Comparison of ENCODE assay signal across 8 cellular contexts in the genomic region with DNA sequence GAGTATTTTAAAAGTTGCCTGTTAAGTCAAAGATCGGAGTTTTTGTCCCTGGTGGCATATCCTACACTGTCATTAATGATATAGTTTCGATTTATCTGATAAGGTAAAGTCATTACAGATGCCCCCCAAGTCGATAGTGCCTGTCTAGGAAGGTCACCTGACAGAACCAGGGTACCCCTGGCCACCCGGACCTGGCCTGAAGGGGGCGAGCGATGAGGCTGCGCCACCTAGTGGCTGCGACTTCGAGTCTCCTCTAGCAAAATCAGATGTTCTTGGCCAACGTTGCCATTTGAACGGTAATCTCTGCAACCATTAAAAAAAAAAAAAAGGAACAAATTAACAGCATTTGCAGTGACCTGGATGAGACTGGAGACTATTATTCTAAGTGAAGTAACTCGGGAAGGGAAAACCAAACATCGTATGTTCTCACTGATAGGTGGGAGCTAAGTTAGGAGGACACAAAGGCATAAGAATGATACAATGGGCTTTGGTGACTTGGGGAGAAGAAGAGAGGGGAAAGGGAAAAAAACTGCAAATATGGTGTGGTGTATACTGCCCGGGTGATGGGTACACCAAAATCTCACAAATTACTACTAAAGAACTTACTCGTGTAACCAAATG.
DNase-seq lines count a peak whose midpoint lies in the region; ATAC-seq and TF ChIP-seq lines count a peak whose summit lies in the region.

No MANE protein-coding gene starts in this region.

- TF ChIP-seq POLR2A in esophagus muscularis mucosa (IDR thresholded peaks at IDR 0.05; ENCODE audit: low read depth) = no peak

- no peaks in the 10 kb centered on the region for H3K9me3 ChIP-seq in esophagus muscularis mucosa

- intact Hi-C loops in esophagus muscularis mucosa (cut with DNase I) = no loop called here

- no peaks in the 10 kb centered on the region for H3K4me1 Mint-ChIP-seq in naive thymus-derived CD8-positive, alpha-beta T cell

- TF ChIP-seq CTCF in esophagus muscularis mucosa (IDR thresholded peaks at IDR 0.05) = peak; percentile 33 to 50 (median 46)

- no peak overlapping the region for H3K4me3 Mint-ChIP-seq in naive thymus-derived CD8-positive, alpha-beta T cell

- no peaks in the 10 kb centered on the region for H3K36me3 Mint-ChIP-seq in naive thymus-derived CD8-positive, alpha-beta T cell

- POLR2A ChIA-PET in naive thymus-derived CD8-positive, alpha-beta T cell (lab: Charles Lee) = no interaction called here

- H3K9me3 Mint-ChIP-seq in naive thymus-derived CD8-positive, alpha-beta T cell = peaks cover 0 to 12% (median 0%) of the 10 kb centered on the region in 9 donors

- DNase-seq in ELF-1 (ENCODE audit: low read depth, low spot score) (peak; percentile 64), HK-2 (ENCODE audit: unreplicated experiment) (peak; percentile 32), UCSD-AML1 (lab: John Stamatoyannopoulos, UW; ENCODE audit: unreplicated experiment) (peak; percentile 31), esophagus muscularis mucosa (ENCODE audit: extremely low spot score) (no peak), NCI-H1436 treated with DMSO at 0.1 percent for 48 hours (lab: John Stamatoyannopoulos, UW) (no peak)
- peak in 8 of 10 donors; percentile 0 to 24 (median 4) for DNase-seq in naive thymus-derived CD8-positive, alpha-beta T cell

- H3K36me3 ChIP-seq in esophagus muscularis mucosa = no peaks in the 10 kb centered on the region

- no peaks in the 10 kb centered on the region for H3K27me3 ChIP-seq in esophagus muscularis mucosa

- no peak overlapping the region for H3K27ac ChIP-seq in esophagus muscularis mucosa (replicated peaks in 1 of 4)

- H3K27ac Mint-ChIP-seq in naive thymus-derived CD8-positive, alpha-beta T cell = no peak overlapping the region

- peaks cover 0 to 32% (median 3%) of the 10 kb centered on the region in 5 donors for H3K27me3 Mint-ChIP-seq in naive thymus-derived CD8-positive, alpha-beta T cell

- no peak overlapping the region for H3K4me3 ChIP-seq in esophagus muscularis mucosa

- ATAC-seq in GM21423 (IDR thresholded peaks at IDR 0.05; ENCODE audit: unreplicated experiment) = peak; percentile 92
- no peak for ATAC-seq in naive thymus-derived CD8-positive, alpha-beta T cell
- no peak for ATAC-seq in HG02571 (IDR thresholded peaks at IDR 0.05; ENCODE audit: unreplicated experiment)

- no peaks in the 10 kb centered on the region for H3K4me1 ChIP-seq in esophagus muscularis mucosa

- TF ChIP-seq EP300 in esophagus muscularis mucosa (IDR thresholded peaks at IDR 0.05) = no peak

- WGBS in esophagus muscularis mucosa = 25% methylated on average over 15 of the region's 15 CpGs

Comparison
In these comparisons a context has a peak if more than half of its experiments do, and no peak if none do; other contexts are left out.
1. DNase-seq: peak in ELF-1 (single experiment), HK-2 (single experiment), UCSD-AML1 (single experiment) and naive thymus-derived CD8-positive, alpha-beta T cell (8 of 10); none in esophagus muscularis mucosa (single experiment) and NCI-H1436 treated with DMSO at 0.1 percent for 48 hours (single experiment).